ENCODE assay signal across 1 cellular context in the genomic region with DNA sequence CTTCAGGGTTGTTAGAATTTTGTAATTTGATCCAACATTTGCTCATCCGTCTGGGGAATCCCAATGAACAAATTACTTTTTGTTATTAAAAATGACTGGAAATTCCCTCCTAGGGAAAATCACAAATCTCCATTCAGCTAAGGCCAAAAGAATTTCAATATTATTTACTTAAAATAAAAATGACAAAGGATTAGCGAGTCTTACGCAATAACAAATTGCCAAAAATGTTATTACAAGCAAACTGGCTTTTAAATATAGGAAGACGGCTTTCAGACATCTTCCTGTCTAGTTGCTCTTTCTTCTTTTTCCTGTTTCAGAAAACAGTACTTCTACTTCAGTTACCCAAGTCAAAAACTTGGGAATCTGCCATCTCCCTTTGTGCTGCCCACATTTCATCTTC.
TF ChIP-seq lines count a peak whose summit lies in the region.

No MANE protein-coding gene starts in this region.

TF ChIP-seq in IMR-90, 13 proteins besides CTCF, POLR2A, EP300 and RAD21 (continued from another document):
- TF ChIP-seq ELK1 (IDR thresholded peaks at IDR 0.05; ENCODE audit: borderline replicate concordance, low read depth, low read length) (no peak), MXI1 (IDR thresholded peaks at IDR 0.05; ENCODE audit: borderline replicate concordance, low read depth, low read length) (no peak)
